20 cellular contexts compared by ENCODE assay signal in genomic region chr6:41736800-41737555, GRCh38. TPM values are rescaled to one million over a fixed set of nuclear protein-coding genes. Genes with fewer than 3 reads are reported as not detected.
DNase-seq lines count a peak whose midpoint lies in the region; ATAC-seq, FAIRE-seq and TF ChIP-seq lines count a peak whose summit lies in the region.
"Had no signal": no experiment of that assay in that cellular context is flagged by ENCODE, and none has a peak within 500 bp of the region (broad histone marks: within the 10 kb centered on the region; RNA-seq: fewer than 3 reads in every experiment).

No MANE protein-coding gene starts in this region.

- H3K56ac ChIP-seq in H1 (replicated peaks; ENCODE audit: insufficient read length, low read depth, low read length) = no peak overlapping the region

- peaks cover 22% of the 10 kb centered on the region for H3K4me1 Mint-ChIP-seq in Caco-2 (ENCODE audit: low read depth, unreplicated experiment)
- H3K4me1 Mint-ChIP-seq in neural progenitor cell = peaks cover 26% of the 10 kb centered on the region

- H3K27me3 Mint-ChIP-seq in Caco-2 (ENCODE audit: insufficient read depth, unreplicated experiment) (no peaks in the 10 kb centered on the region), neural progenitor cell (ENCODE audit: insufficient read depth, low read depth) (peaks cover 12% of the 10 kb centered on the region)

- TF ChIP-seq POLR2A in H1 (IDR thresholded peaks at IDR 0.05; ENCODE audit: control extremely low read depth in 1 of 2, low read depth in 2 of 2, low read length in 2 of 2) = no peak

- no peak overlapping the region for H3K14ac ChIP-seq in H1 (ENCODE audit: insufficient read length)

- H2AFZ ChIP-seq in H1 (ENCODE audit: low read length) = no peak overlapping the region
- H2AFZ ChIP-seq in neural progenitor cell (replicated peaks) = no peak overlapping the region

- no peak overlapping the region for H4K5ac ChIP-seq in H1 (ENCODE audit: insufficient read length, low read depth, low read length)

- no peak overlapping the region for H4K91ac ChIP-seq in H1 (replicated peaks; ENCODE audit: insufficient read length, low read length)

- peaks cover 9% of the 10 kb centered on the region; the same call in 1 of the 2 replicates for H3K23me2 ChIP-seq in H1 (ENCODE audit: low read depth, low read length)

- TF ChIP-seq CTCF in Caco-2 (IDR thresholded peaks at IDR 0.05; ENCODE audit: insufficient read depth in 1 of 2, low read depth in 1 of 2, low read length in 1 of 2, severe bottlenecking in 1 of 2, unreplicated experiment in 1 of 2) (no peak), H1 (IDR thresholded peaks at IDR 0.05; ENCODE audit: control extremely low read depth in 1 of 3, insufficient read depth in 1 of 3, low read depth in 1 of 3, low read length in 3 of 3) (no peak), neural progenitor cell (IDR thresholded peaks at IDR 0.05) (no peak)

- CTCF ChIA-PET in Caco-2 (lab: Charles Lee) = no interaction called here
- CTCF ChIA-PET in H1 (lab: Charles Lee; ENCODE audit: partially characterized antibody) = interaction anchor here (1.0 to 5.3 kb wide), 10 partner anchors 9 to 47 kb away, joined by 3 to 37 read pairs (median 8); partner anchors contain the start of genes PGC and PRICKLE4

- H3K4me1 ChIP-seq in Caco-2 (peaks cover 49% of the 10 kb centered on the region), H1 (replicated peaks in 1 of 4; ENCODE audit: control insufficient read depth in 3 of 4, insufficient read depth in 4 of 4, low read length in 3 of 4) (peaks cover 3 to 21% (median 14%) of the 10 kb centered on the region in 4 experiments), neural progenitor cell (peaks cover 29% of the 10 kb centered on the region)

- no peaks in the 10 kb centered on the region for H3K27me3 ChIP-seq in Caco-2 (replicated peaks; ENCODE audit: control insufficient read depth, insufficient read depth, low read length)
- peaks cover 0 to 8% (median 5%) of the 10 kb centered on the region in 4 experiments; a peak in 3 of 7 replicates for H3K27me3 ChIP-seq in H1 (replicated peaks in 1 of 4; ENCODE audit: control insufficient read depth in 3 of 4, extremely low read depth in 1 of 4, insufficient read depth in 3 of 4, low read length in 3 of 4)
- H3K27me3 ChIP-seq in neural progenitor cell = peaks cover 34% of the 10 kb centered on the region
- H3K27me3 ChIP-seq: BLaER1 treated with 17β-estradiol and CSF1 and Interleukin-3, amounts not matched to agents 10 nM and 100 nM had no signal

- peak overlapping the region; percentile 62 for H4K8ac ChIP-seq in H1 (ENCODE audit: extremely low read depth, insufficient read depth, low read length)

- H3K4me3 Mint-ChIP-seq in Caco-2 (ENCODE audit: unreplicated experiment) = no peak overlapping the region
- peak overlapping the region; percentile 85 for H3K4me3 Mint-ChIP-seq in neural progenitor cell

- BruUV-seq in Caco-2 (replicated peaks; lab: Mats Ljungman, UMichigan) = no TSS peak

- no peak overlapping the region for H2BK20ac ChIP-seq in H1 (ENCODE audit: low read length)

- WGBS in H1 (ENCODE audit: extremely low coverage in 1 of 2, insufficient coverage in 1 of 2, insufficient read length in 1 of 2, insufficient replicate concordance in 2 of 2, low coverage in 1 of 2, low lambda C conversion rate in 2 of 2, missing lambda C conversion rate in 1 of 2), 2 experiments = 91% methylated on average over 13 of the region's 13 CpGs; no CpG with 5 or more reads in 1 of the 2 experiments

- H3K4me2 ChIP-seq in H1 (ENCODE audit: insufficient read depth in 1 of 2, low read depth in 2 of 2, low read length in 2 of 2) = peak overlapping the region in 1 of 2 experiments; percentile 71; a peak in 1 of 4 replicates
- H3K4me2 ChIP-seq in neural progenitor cell = no peak overlapping the region

- peaks cover 41% of the 10 kb centered on the region for H3F3A ChIP-seq in neural progenitor cell (ENCODE audit: low read depth)

- intact Hi-C loops in Caco-2 (cut with micrococcal nuclease; ENCODE audit: unreplicated experiment) = no loop called here

- no peak for TF ChIP-seq RAD21 in H1 (IDR thresholded peaks at IDR 0.05 in 1 of 2, conservative IDR thresholded peaks at IDR 0.05 in 1 of 2; ENCODE audit: low read depth in 2 of 2, low read length in 2 of 2)

- H3K4ac ChIP-seq in H1 (replicated peaks; ENCODE audit: insufficient read length, low read depth, low read length) = no peak overlapping the region

- peaks cover 0 to 2% of the 10 kb centered on the region in 2 experiments for H4K20me1 ChIP-seq in H1 (replicated peaks in 1 of 2; ENCODE audit: control insufficient read depth in 1 of 2, insufficient read depth in 2 of 2, low read length in 2 of 2)
- peaks cover 6% of the 10 kb centered on the region for H4K20me1 ChIP-seq in neural progenitor cell (ENCODE audit: low read depth)

- no peak overlapping the region for H3K18ac ChIP-seq in H1 (ENCODE audit: extremely low read depth, low read length)

- no peak overlapping the region for H2BK5ac ChIP-seq in H1 (ENCODE audit: low read depth, low read length)

- no peak for DNase-seq in Caco-2
- no peak for DNase-seq in H1 (ENCODE audit: low read depth in 1 of 2, low spot score in 2 of 2)
- no peak for DNase-seq in neural progenitor cell (ENCODE audit: low spot score)
- no peak for DNase-seq in mesenteric fat pad (ENCODE audit: low spot score)
- DNase-seq in NCI-H1930 (lab: John Stamatoyannopoulos, UW) = no peak
- DNase-seq: CD8-positive, alpha-beta memory T cell; NCI-H1417 treated with DMSO at 0.1 percent for 48 hours; NCI-H187 treated with DMSO at 0.1 percent for 48 hours; NCI-H345; NCI-H526; PC-3; SIG-M5 had no signal

- H3K9ac ChIP-seq in H1 (replicated peaks in 1 of 4; ENCODE audit: extremely low read depth in 1 of 4, low read depth in 3 of 4, low read length in 3 of 4) = no peak overlapping the region
- no peak overlapping the region for H3K9ac ChIP-seq in neural progenitor cell
- H3K9ac ChIP-seq: BLaER1 treated with 17β-estradiol and CSF1 and Interleukin-3, amounts not matched to agents 10 nM and 100 nM had no signal

- H3K36me3 Mint-ChIP-seq in Caco-2 (ENCODE audit: insufficient read depth, unreplicated experiment) (peaks cover 4% of the 10 kb centered on the region), neural progenitor cell (no peaks in the 10 kb centered on the region)

- FAIRE-seq in H1 (lab: Jason Lieb, UNC) = no peak
- FAIRE-seq: D721Med, GM12891, H54 had no signal

- ATAC-seq in HG02970 (IDR thresholded peaks at IDR 0.05; ENCODE audit: low FRiP score, unreplicated experiment) = no peak
- ATAC-seq: PC-3, SK-N-SH treated with all-trans-retinoic acid at 6 μM for 48 hours had no signal

- no peak overlapping the region for H2BK12ac ChIP-seq in H1 (ENCODE audit: low read depth, low read length)

- no peaks in the 10 kb centered on the region for H3K79me1 ChIP-seq in H1 (ENCODE audit: low read depth, low read length)

- no peaks in the 10 kb centered on the region for H3K9me3 Mint-ChIP-seq in Caco-2 (ENCODE audit: unreplicated experiment)
- H3K9me3 Mint-ChIP-seq in neural progenitor cell = no peaks in the 10 kb centered on the region
- H3K9me3 Mint-ChIP-seq: CD8-positive, alpha-beta memory T cell had no signal

- H3K27ac Mint-ChIP-seq in Caco-2 (ENCODE audit: unreplicated experiment) = peak overlapping the region; percentile 36
- no peak overlapping the region for H3K27ac Mint-ChIP-seq in neural progenitor cell

- H2BK15ac ChIP-seq in H1 (ENCODE audit: low read length) = no peak overlapping the region

- H3K36me3 ChIP-seq in Caco-2 (ENCODE audit: control insufficient read depth, insufficient read depth, low read length) = no peaks in the 10 kb centered on the region
- no peaks in the 10 kb centered on the region for H3K36me3 ChIP-seq in H1 (ENCODE audit: control insufficient read depth in 2 of 4, insufficient read depth in 4 of 4, low read length in 3 of 4)
- no peaks in the 10 kb centered on the region for H3K36me3 ChIP-seq in neural progenitor cell

- POLR2A ChIA-PET in Caco-2 (lab: Charles Lee) = no interaction called here
- POLR2A ChIA-PET in H1 (lab: Charles Lee; ENCODE audit: partially characterized antibody) = interaction anchor here (1.0 kb wide), 1 partner anchor 21 kb away, joined by 3 read pairs; no protein-coding TSS in a partner anchor

- H3K27ac ChIP-seq in H1 (ENCODE audit: low read depth, low read length) (no peak overlapping the region), neural progenitor cell (no peak overlapping the region)
- H3K27ac ChIP-seq: BLaER1 treated with 17β-estradiol and CSF1 and Interleukin-3, amounts not matched to agents 10 nM and 100 nM; RWPE1 had no signal

- no peak overlapping the region; the same call in 1 of the 2 replicates for H2AK5ac ChIP-seq in H1 (ENCODE audit: low read depth, low read length)

- no peak for TF ChIP-seq EP300 in H1 (IDR thresholded peaks at IDR 0.05; ENCODE audit: borderline replicate concordance in 1 of 2, low read depth in 2 of 2, low read length in 2 of 2)

- H3K23ac ChIP-seq in H1 (ENCODE audit: insufficient read length) = no peak overlapping the region

- H3K4me3 ChIP-seq in Caco-2 (ENCODE audit: low read depth, low read length) = no peak overlapping the region
- H3K4me3 ChIP-seq in H1 (ENCODE audit: extremely low read depth in 1 of 4, insufficient read depth in 2 of 4, low read depth in 3 of 4, low read length in 4 of 4) = no peak overlapping the region
- H3K4me3 ChIP-seq in neural progenitor cell = no peak overlapping the region
- H3K4me3 ChIP-seq: BLaER1 treated with 17β-estradiol and CSF1 and Interleukin-3, amounts not matched to agents 10 nM and 100 nM had no signal

- H2BK120ac ChIP-seq in H1 (replicated peaks; ENCODE audit: low read depth, low read length) = no peak overlapping the region

- H3K9me3 ChIP-seq in Caco-2 (no peaks in the 10 kb centered on the region), H1 (ENCODE audit: insufficient read depth in 2 of 2, low read depth in 1 of 2, low read length in 1 of 2) (no peaks in the 10 kb centered on the region), neural progenitor cell (ENCODE audit: low read depth) (no peaks in the 10 kb centered on the region)
- H3K9me3 ChIP-seq: BLaER1 treated with 17β-estradiol and CSF1 and Interleukin-3, amounts not matched to agents 10 nM and 100 nM had no signal

- H3K79me2 ChIP-seq in H1 (ENCODE audit: control insufficient read depth in 1 of 2, insufficient read depth in 2 of 2, low read length in 2 of 2) = no peaks in the 10 kb centered on the region
- H3K79me2 ChIP-seq in neural progenitor cell (ENCODE audit: low read depth) = no peaks in the 10 kb centered on the region

RNA-seq across cellular contexts. Expression of gene TFEB, which starts 1.6 kb away (rescaled TPM):
- total RNA-seq in Caco-2 (2022) (3.8 and 3.9 TPM in 2 replicates), neural progenitor cell (ENCODE audit: low replicate concordance) (0.13 and 0.46 TPM in 2 replicates), mesenteric fat pad (17.9 TPM)
- 2.3 and 2.4 TPM in 2 replicates for total RNA-seq in H1 (2021; fragmentation: NEBNext Ultra II Directional; extraction: Animal tissue kit (Norgen Biotek cat#: 25700))
- 5.9 and 6.7 TPM in 2 replicates for polyA plus RNA-seq in H1 (2011; rRNA removed)
- polyA plus RNA-seq in H1 (2011; cell fraction: cytosol; rRNA removed) = 4.6 TPM
- 7.6 TPM for polyA plus RNA-seq in H1 (2011; cell fraction: nucleus; rRNA removed)
- 2.1 to 6.8 TPM (median 4.1 TPM) in 4 replicates for polyA plus RNA-seq in H1 (2012, experiment 1 of 2)
- 2.7 TPM for polyA plus RNA-seq in H1 (2012, experiment 2 of 2)
- polyA plus RNA-seq in H1 (2013, experiment 1 of 2) = 0.71 TPM
- 0.61 TPM for polyA plus RNA-seq in H1 (2013, experiment 2 of 2)
- 1.9 and 4.6 TPM in 2 replicates for polyA minus RNA-seq in H1 (2011; rRNA and poly(A)+ RNA removed)
- 3.2 TPM for polyA minus RNA-seq in H1 (2011; cell fraction: cytosol; rRNA and poly(A)+ RNA removed)
- 2.8 TPM for polyA minus RNA-seq in H1 (2011; cell fraction: nucleus; rRNA and poly(A)+ RNA removed)

RNA-seq across cellular contexts. Expression of gene PGC, which starts 10.2 kb away (rescaled TPM):
- total RNA-seq in Caco-2 (2022) = 8.9 and 12.2 TPM in 2 replicates
- total RNA-seq in H1 (2021; fragmentation: NEBNext Ultra II Directional; extraction: Animal tissue kit (Norgen Biotek cat#: 25700)) = not detected in 2 replicates
- 0.09 and 0.25 TPM in 2 replicates for polyA plus RNA-seq in H1 (2011; rRNA removed)
- polyA plus RNA-seq in H1 (2011; cell fraction: cytosol; rRNA removed) = 0.22 TPM
- 0.21 TPM for polyA plus RNA-seq in H1 (2011; cell fraction: nucleus; rRNA removed)
- polyA plus RNA-seq in H1 (2012, experiment 1 of 2) = 0.23 TPM in 1 of 4 replicates, not detected in the others
- 0.13 TPM for polyA plus RNA-seq in H1 (2012, experiment 2 of 2)
- polyA plus RNA-seq in H1 (2013, experiment 1 of 2) = 0.04 TPM
- polyA plus RNA-seq in H1 (2013, experiment 2 of 2) = 0.07 TPM
- not detected in 2 replicates for polyA minus RNA-seq in H1 (2011; rRNA and poly(A)+ RNA removed)
- not detected for polyA minus RNA-seq in H1 (2011; cell fraction: cytosol; rRNA and poly(A)+ RNA removed)
- not detected for polyA minus RNA-seq in H1 (2011; cell fraction: nucleus; rRNA and poly(A)+ RNA removed)
- total RNA-seq in neural progenitor cell (ENCODE audit: low replicate concordance) = not detected in 2 replicates
- total RNA-seq in mesenteric fat pad = not detected
- total RNA-seq: CD8-positive, alpha-beta memory T cell; MCF 10A; PC-3 had no signal
- polyA plus RNA-seq: CD8-positive, alpha-beta memory T cell had no signal

RNA-seq across cellular contexts. Expression of gene FRS3, which starts 42.7 kb away (rescaled TPM):
- 4.1 and 4.3 TPM in 2 replicates for total RNA-seq in Caco-2 (2022)
- total RNA-seq in H1 (2021; fragmentation: NEBNext Ultra II Directional; extraction: Animal tissue kit (Norgen Biotek cat#: 25700)) = 3.4 and 3.9 TPM in 2 replicates
- 4.4 and 8.4 TPM in 2 replicates for polyA plus RNA-seq in H1 (2011; rRNA removed)
- 5.4 TPM for polyA plus RNA-seq in H1 (2011; cell fraction: cytosol; rRNA removed)
- 14.9 TPM for polyA plus RNA-seq in H1 (2011; cell fraction: nucleus; rRNA removed)
- polyA plus RNA-seq in H1 (2012, experiment 1 of 2) = 1.3 to 4.2 TPM (median 3.1 TPM) in 4 replicates
- polyA plus RNA-seq in H1 (2012, experiment 2 of 2) = 4.2 TPM
- 2.8 TPM for polyA plus RNA-seq in H1 (2013, experiment 1 of 2)
- 2.5 TPM for polyA plus RNA-seq in H1 (2013, experiment 2 of 2)
- 1.1 and 2.8 TPM in 2 replicates for polyA minus RNA-seq in H1 (2011; rRNA and poly(A)+ RNA removed)
- polyA minus RNA-seq in H1 (2011; cell fraction: cytosol; rRNA and poly(A)+ RNA removed) = 3.6 TPM
- polyA minus RNA-seq in H1 (2011; cell fraction: nucleus; rRNA and poly(A)+ RNA removed) = 3.2 TPM
- 1.9 and 5.3 TPM in 2 replicates for total RNA-seq in neural progenitor cell (ENCODE audit: low replicate concordance)
- 3.4 TPM for total RNA-seq in mesenteric fat pad

RNA-seq across cellular contexts. Expression of gene PRICKLE4, which starts 43.6 kb away (rescaled TPM):
- total RNA-seq in Caco-2 (2022) = 1.8 and 2.8 TPM in 2 replicates
- total RNA-seq in H1 (2021; fragmentation: NEBNext Ultra II Directional; extraction: Animal tissue kit (Norgen Biotek cat#: 25700)) = 0.67 and 1.4 TPM in 2 replicates
- polyA plus RNA-seq in H1 (2011; rRNA removed) = 0.32 and 0.38 TPM in 2 replicates
- 0.32 TPM for polyA plus RNA-seq in H1 (2011; cell fraction: cytosol; rRNA removed)
- polyA plus RNA-seq in H1 (2011; cell fraction: nucleus; rRNA removed) = 2.4 TPM
- 0.41 to 1.4 TPM (median 0.87 TPM) in 4 replicates for polyA plus RNA-seq in H1 (2012, experiment 1 of 2)
- polyA plus RNA-seq in H1 (2012, experiment 2 of 2) = not detected
- 0.57 TPM for polyA plus RNA-seq in H1 (2013, experiment 1 of 2)
- 0.22 TPM for polyA plus RNA-seq in H1 (2013, experiment 2 of 2)
- polyA minus RNA-seq in H1 (2011; rRNA and poly(A)+ RNA removed) = not detected in 2 replicates
- polyA minus RNA-seq in H1 (2011; cell fraction: cytosol; rRNA and poly(A)+ RNA removed) = not detected
- polyA minus RNA-seq in H1 (2011; cell fraction: nucleus; rRNA and poly(A)+ RNA removed) = 2.4 TPM
- 1.1 TPM in 1 of 2 replicates, not detected in the other for total RNA-seq in neural progenitor cell (ENCODE audit: low replicate concordance)
- total RNA-seq in mesenteric fat pad = 2.0 TPM
- total RNA-seq: CD8-positive, alpha-beta memory T cell had no signal
- polyA plus RNA-seq: CD8-positive, alpha-beta memory T cell had no signal

RNA-seq across cellular contexts. Expression of gene TOMM6, which starts 50.5 kb away (rescaled TPM):
- total RNA-seq in Caco-2 (2022) (224 and 260 TPM in 2 replicates), neural progenitor cell (ENCODE audit: low replicate concordance) (177 and 182 TPM in 2 replicates), mesenteric fat pad (123 TPM)
- 216 and 228 TPM in 2 replicates for total RNA-seq in H1 (2021; fragmentation: NEBNext Ultra II Directional; extraction: Animal tissue kit (Norgen Biotek cat#: 25700))
- 457 and 560 TPM in 2 replicates for polyA plus RNA-seq in H1 (2011; rRNA removed)
- polyA plus RNA-seq in H1 (2011; cell fraction: cytosol; rRNA removed) = 411 TPM
- 121 TPM for polyA plus RNA-seq in H1 (2011; cell fraction: nucleus; rRNA removed)
- 269 to 362 TPM (median 306 TPM) in 4 replicates for polyA plus RNA-seq in H1 (2012, experiment 1 of 2)
- 244 TPM for polyA plus RNA-seq in H1 (2012, experiment 2 of 2)
- polyA plus RNA-seq in H1 (2013, experiment 1 of 2) = 295 TPM
- polyA plus RNA-seq in H1 (2013, experiment 2 of 2) = 293 TPM
- polyA minus RNA-seq in H1 (2011; rRNA and poly(A)+ RNA removed) = 89.9 and 99.3 TPM in 2 replicates
- polyA minus RNA-seq in H1 (2011; cell fraction: cytosol; rRNA and poly(A)+ RNA removed) = 36.2 TPM
- 41.6 TPM for polyA minus RNA-seq in H1 (2011; cell fraction: nucleus; rRNA and poly(A)+ RNA removed)
